Comparison of ENCODE assay signal across 14 cellular contexts in genomic region chr10:67853512-67853911, GRCh38. TPM values are rescaled to one million over a fixed set of nuclear protein-coding genes. Genes with fewer than 3 reads are reported as not detected.
DNase-seq lines count a peak whose midpoint lies in the region; ATAC-seq lines count a peak whose summit lies in the region.
"Had no signal": no experiment of that assay in that cellular context is flagged by ENCODE, and none has a peak within 500 bp of the region (broad histone marks: within the 10 kb centered on the region; RNA-seq: fewer than 3 reads in every experiment).

No MANE protein-coding gene starts in this region.

- H3K4me3 Mint-ChIP-seq in activated CD8-positive, alpha-beta memory T cell treated with anti-CD3 and anti-CD28 coated beads, Interleukin-2, amount 10 ng/mL, durations not matched to agents 7 days and 5 days: no peak overlapping the region
- H3K4me3 Mint-ChIP-seq in stimulated activated memory B cell treated with anti-CD40 and anti-IgM and Interleukin-4, amounts not matched to agents 10 μg/mL and 1 μg/mL and 100 μg/mL, for 72 hours: no peak overlapping the region
- H3K4me3 Mint-ChIP-seq: CD14-positive monocyte; CD8-positive, alpha-beta T cell had no signal

- no peaks in the 10 kb centered on the region for H3K27me3 Mint-ChIP-seq in activated CD8-positive, alpha-beta memory T cell treated with anti-CD3 and anti-CD28 coated beads, Interleukin-2, amount 10 ng/mL, durations not matched to agents 7 days and 5 days
- no peaks in the 10 kb centered on the region for H3K27me3 Mint-ChIP-seq in stimulated activated memory B cell treated with anti-CD40 and anti-IgM and Interleukin-4, amounts not matched to agents 10 μg/mL and 1 μg/mL and 100 μg/mL, for 72 hours

- no peaks in the 10 kb centered on the region for H3K36me3 ChIP-seq in SK-N-MC (ENCODE audit: insufficient read depth, low read length)
- H3K36me3 ChIP-seq: HAP-1 had no signal

- H3K9me3 Mint-ChIP-seq in activated CD8-positive, alpha-beta memory T cell treated with anti-CD3 and anti-CD28 coated beads, Interleukin-2, amount 10 ng/mL, durations not matched to agents 7 days and 5 days (ENCODE audit: low read depth): no peaks in the 10 kb centered on the region
- H3K9me3 Mint-ChIP-seq in stimulated activated memory B cell treated with anti-CD40 and anti-IgM and Interleukin-4, amounts not matched to agents 10 μg/mL and 1 μg/mL and 100 μg/mL, for 72 hours: no peaks in the 10 kb centered on the region
- H3K9me3 Mint-ChIP-seq: CD14-positive monocyte; CD8-positive, alpha-beta T cell had no signal

- CTCF ChIA-PET in activated CD8-positive, alpha-beta memory T cell treated with anti-CD3 and anti-CD28 coated beads, Interleukin-2, amount 10 ng/mL, durations not matched to agents 7 days and 5 days (lab: Charles Lee): interaction anchor here (5.4 kb wide), 1 partner anchor 302 kb away, joined by 98 read pairs; no protein-coding TSS in a partner anchor

- H3K9me3 ChIP-seq in SK-N-MC (ENCODE audit: low read depth, low read length): no peaks in the 10 kb centered on the region
- H3K9me3 ChIP-seq: HAP-1 had no signal

- DNase-seq in activated CD8-positive, alpha-beta memory T cell treated with anti-CD3 and anti-CD28 coated beads, Interleukin-2, amount 50 U/mL, for 48 hours: peak; percentile 30
- no peak for DNase-seq in activated CD8-positive, alpha-beta memory T cell treated with anti-CD3 and anti-CD28 coated beads, Interleukin-2, amount 10 ng/mL, durations not matched to agents 7 days and 5 days
- DNase-seq in NCI-H1694 (lab: John Stamatoyannopoulos, UW): peak; percentile 9
- no peak for DNase-seq in SK-N-MC (ENCODE audit: low read depth, low spot score)
- no peak for DNase-seq in HuH-7.5 (ENCODE audit: low spot score)
- DNase-seq: CD8-positive, alpha-beta T cell; COR-L47; DMS53; GF-D8; GOT3 had no signal

- H3K36me3 Mint-ChIP-seq in activated CD8-positive, alpha-beta memory T cell treated with anti-CD3 and anti-CD28 coated beads, Interleukin-2, amount 10 ng/mL, durations not matched to agents 7 days and 5 days: peaks cover 1% of the 10 kb centered on the region
- H3K36me3 Mint-ChIP-seq in stimulated activated memory B cell treated with anti-CD40 and anti-IgM and Interleukin-4, amounts not matched to agents 10 μg/mL and 1 μg/mL and 100 μg/mL, for 72 hours: no peaks in the 10 kb centered on the region
- H3K36me3 Mint-ChIP-seq: CD14-positive monocyte had no signal

- H3K27ac ChIP-seq in SK-N-MC: peak overlapping the region; percentile 77; the same call in 1 of the 2 replicates

- H3K9ac ChIP-seq in SK-N-MC (ENCODE audit: insufficient read length): no peak overlapping the region

- no peak overlapping the region for H3K27ac Mint-ChIP-seq in activated CD8-positive, alpha-beta memory T cell treated with anti-CD3 and anti-CD28 coated beads, Interleukin-2, amount 10 ng/mL, durations not matched to agents 7 days and 5 days
- H3K27ac Mint-ChIP-seq in stimulated activated memory B cell treated with anti-CD40 and anti-IgM and Interleukin-4, amounts not matched to agents 10 μg/mL and 1 μg/mL and 100 μg/mL, for 72 hours: no peak overlapping the region
- H3K27ac Mint-ChIP-seq: CD14-positive monocyte; CD8-positive, alpha-beta T cell had no signal

- no peak overlapping the region for H3K4me3 ChIP-seq in SK-N-MC
- H3K4me3 ChIP-seq: HAP-1 had no signal

- peaks cover 17% of the 10 kb centered on the region for H3K4me1 Mint-ChIP-seq in activated CD8-positive, alpha-beta memory T cell treated with anti-CD3 and anti-CD28 coated beads, Interleukin-2, amount 10 ng/mL, durations not matched to agents 7 days and 5 days
- H3K4me1 Mint-ChIP-seq in stimulated activated memory B cell treated with anti-CD40 and anti-IgM and Interleukin-4, amounts not matched to agents 10 μg/mL and 1 μg/mL and 100 μg/mL, for 72 hours: peaks cover 14% of the 10 kb centered on the region

- ATAC-seq in activated CD8-positive, alpha-beta memory T cell treated with anti-CD3 and anti-CD28 coated beads, Interleukin-2, amount 10 ng/mL, durations not matched to agents 7 days and 5 days: no peak
- ATAC-seq in stimulated activated memory B cell treated with anti-CD40 and anti-IgM and Interleukin-4, amounts not matched to agents 10 μg/mL and 1 μg/mL and 100 μg/mL, for 72 hours: no peak
- ATAC-seq in HG02759 (IDR thresholded peaks at IDR 0.05; ENCODE audit: unreplicated experiment): no peak
- ATAC-seq: CD8-positive, alpha-beta T cell had no signal

RNA-seq across cellular contexts. Expression of gene DNAJC12, which starts 15.5 kb away (rescaled TPM):
- total RNA-seq in activated CD8-positive, alpha-beta memory T cell treated with anti-CD3 and anti-CD28 coated beads, Interleukin-2, amount 10 ng/mL, durations not matched to agents 7 days and 5 days: 10 to 100 TPM in 1 of 2 experiments, 1 to 10 TPM in 1; 8.8 to 40.8 TPM
- total RNA-seq: CD8-positive, alpha-beta T cell had no signal

RNA-seq across cellular contexts. Expression of gene SIRT1, which starts 30.9 kb away (rescaled TPM):
- total RNA-seq in activated CD8-positive, alpha-beta memory T cell treated with anti-CD3 and anti-CD28 coated beads, Interleukin-2, amount 10 ng/mL, durations not matched to agents 7 days and 5 days: 10 to 100 TPM; 20.7 to 23.4 TPM

Comparison
In these comparisons a context has a peak if more than half of its experiments do, and no peak if none do; other contexts are left out.
1. DNase-seq: peak in activated CD8-positive, alpha-beta memory T cell treated with anti-CD3 and anti-CD28 coated beads, Interleukin-2, amount 50 U/mL, for 48 hours (single experiment) and NCI-H1694 (single experiment); none in activated CD8-positive, alpha-beta memory T cell treated with anti-CD3 and anti-CD28 coated beads, Interleukin-2, amount 10 ng/mL, durations not matched to agents 7 days and 5 days (single experiment), SK-N-MC (single experiment) and HuH-7.5 (single experiment).